In the genomic region with DNA sequence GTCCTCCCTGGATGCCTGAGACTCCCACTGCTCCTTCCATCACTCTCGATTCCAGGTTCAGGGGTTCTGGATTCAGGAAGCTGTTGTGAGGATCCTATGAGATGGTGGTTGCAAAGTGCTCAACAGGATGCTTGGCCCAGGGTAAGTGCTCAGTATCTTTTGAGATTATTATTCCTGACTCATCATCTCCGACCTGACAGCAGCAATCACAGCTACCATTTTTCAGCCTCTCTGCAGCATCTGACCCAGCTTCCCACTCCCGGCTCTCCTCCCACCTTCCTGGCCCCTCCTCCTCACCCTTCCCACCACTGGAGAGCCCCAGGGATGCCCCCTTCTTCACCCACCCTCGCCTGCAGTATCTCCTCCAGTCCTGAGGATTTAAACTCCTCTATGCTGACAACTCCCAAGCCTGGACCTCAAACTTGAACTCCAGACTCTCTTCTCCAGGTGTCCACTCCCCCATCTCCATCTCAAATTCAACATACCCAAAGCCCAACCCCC, we compare ENCODE assay signal across 1 cellular context.
TF ChIP-seq lines count a peak whose summit lies in the region.

No MANE protein-coding gene starts in this region.

TF ChIP-seq in HepG2, 621 proteins besides CTCF, POLR2A, EP300 and RAD21:
- peak in 1 of 2 experiments; percentile 46; a peak in 1 of 4 replicates for TF ChIP-seq MAFK (conservative IDR thresholded peaks at IDR 0.05 in 1 of 2, IDR thresholded peaks at IDR 0.05 in 1 of 2; ENCODE audit: low read length in 2 of 2)
- no peak for TF ChIP-seq MXI1 (IDR thresholded peaks at IDR 0.05; ENCODE audit: borderline replicate concordance, low read depth, low read length)
- no peak for TF ChIP-seq CC2D1A (CRISPR knock-in tag; IDR thresholded peaks at IDR 0.05)
- TF ChIP-seq ZNF432 (CRISPR knock-in tag; IDR thresholded peaks at IDR 0.05; ENCODE audit: borderline replicate concordance): no peak
